ENCODE assay signal across 15 cellular contexts in genomic region chr6:150640556-150641206, GRCh38. TPM values are rescaled to one million over a fixed set of nuclear protein-coding genes. Genes with fewer than 3 reads are reported as not detected.
DNase-seq lines count a peak whose midpoint lies in the region; ATAC-seq and TF ChIP-seq lines count a peak whose summit lies in the region.
"Had no signal": no experiment of that assay in that cellular context is flagged by ENCODE, and none has a peak within 500 bp of the region (broad histone marks: within the 10 kb centered on the region; RNA-seq: fewer than 3 reads in every experiment).

No MANE protein-coding gene starts in this region.

- BruUV-seq in Calu3 (replicated peaks; lab: Mats Ljungman, UMichigan), result no TSS peak

- H4K20me1 ChIP-seq in Loucy (ENCODE audit: insufficient read depth, low read length, poor library complexity, severe bottlenecking) (no peaks in the 10 kb centered on the region), GM23248 (ENCODE audit: insufficient read depth) (no peaks in the 10 kb centered on the region)

- peaks cover 91% of the 10 kb centered on the region for H3K79me2 ChIP-seq in Loucy (ENCODE audit: insufficient read depth, low read length)
- H3K79me2 ChIP-seq in GM23248 (ENCODE audit: insufficient read depth), result no peaks in the 10 kb centered on the region

- H3K27ac Mint-ChIP-seq in natural killer cell treated with Interleukin-12 subunit alpha and Interleukin-12 subunit beta and Interleukin-15 and Interleukin-18, amount 100 ng/mL, for 72 hours, result no peak overlapping the region
- H3K27ac Mint-ChIP-seq in natural killer cell (no peak overlapping the region), Calu3 (ENCODE audit: unreplicated experiment) (no peak overlapping the region)

- H2AFZ ChIP-seq in Loucy (ENCODE audit: low read length) (no peak overlapping the region), GM23248 (no peak overlapping the region)
- H2AFZ ChIP-seq: parathyroid adenoma had no signal

- CTCF ChIA-PET in Calu3 (lab: Charles Lee), result no interaction called here

- peaks cover 3% of the 10 kb centered on the region; the same call in 1 of the 2 replicates for H3K36me3 ChIP-seq in Loucy (ENCODE audit: insufficient read depth, low read length)
- H3K36me3 ChIP-seq in left lung, result no peaks in the 10 kb centered on the region
- no peaks in the 10 kb centered on the region for H3K36me3 ChIP-seq in GM23248 (ENCODE audit: low read depth)

- H3F3A ChIP-seq in Loucy (ENCODE audit: low read depth), result peaks cover 17% of the 10 kb centered on the region
- H3F3A ChIP-seq in GM23248 (ENCODE audit: insufficient read depth), result no peaks in the 10 kb centered on the region

- WGBS in GM23248 (ENCODE audit: low coverage in 1 of 2, low lambda C conversion rate in 2 of 2, missing lambda C conversion rate in 2 of 2), 2 experiments, result 76 to 82% methylated on average over 7 of the region's 7 CpGs

- H3K4me1 Mint-ChIP-seq in natural killer cell treated with Interleukin-12 subunit alpha and Interleukin-12 subunit beta and Interleukin-15 and Interleukin-18, amount 100 ng/mL, for 72 hours (ENCODE audit: low read depth in 2 of 2), result no peaks in the 10 kb centered on the region
- H3K4me1 Mint-ChIP-seq in natural killer cell (peaks cover 0 to 5% of the 10 kb centered on the region in 2 donors), Calu3 (ENCODE audit: low read depth, unreplicated experiment) (peaks cover 33% of the 10 kb centered on the region)

- no peak for ATAC-seq in natural killer cell treated with Interleukin-12 subunit alpha and Interleukin-12 subunit beta and Interleukin-15 and Interleukin-18, amount 100 ng/mL, for 72 hours
- ATAC-seq in natural killer cell, result no peak
- peak; percentile 13 for ATAC-seq in left lung

- H3K9ac ChIP-seq in Loucy (ENCODE audit: low read depth, low read length, poor library complexity, severe bottlenecking) (peak overlapping the region; percentile 80), GM23248 (no peak overlapping the region)
- H3K9ac ChIP-seq: parathyroid adenoma had no signal

- intact Hi-C loops in natural killer cell (cut with micrococcal nuclease) (no loop called here), left lung (cut with DNase I) (no loop called here), Calu3 (cut with micrococcal nuclease; ENCODE audit: unreplicated experiment) (no loop called here)

- TF ChIP-seq CTCF in natural killer cell (IDR thresholded peaks at IDR 0.05) (no peak), Loucy (conservative IDR thresholded peaks at IDR 0.05; ENCODE audit: low read length) (no peak), left lung (IDR thresholded peaks at IDR 0.05) (no peak), Calu3 (IDR thresholded peaks at IDR 0.05; ENCODE audit: unreplicated experiment) (no peak)

- DNase-seq in natural killer cell treated with Interleukin-12 subunit alpha and Interleukin-12 subunit beta and Interleukin-15 and Interleukin-18, amount 100 ng/mL, for 72 hours (ENCODE audit: low spot score), result no peak
- DNase-seq in natural killer cell (no peak), left lung (no peak), GM23248 (no peak), Calu3 (no peak)
- DNase-seq in NK-92 treated with Interleukin-12 subunit alpha and Interleukin-12 subunit beta, amount 100 ng/mL, for 24 hours (lab: John Stamatoyannopoulos, UW), result no peak
- DNase-seq in stimulated activated CD4-positive, alpha-beta T cell treated with anti-CD3 and anti-CD28 coated beads, Interleukin-4, amount 100 ng/mL, for 4 hours, result no peak
- DNase-seq: activated CD4-positive, alpha-beta T cell treated with anti-CD3 and anti-CD28 coated beads for 4 hours; activated gamma-delta T cell treated with Interleukin-2 at 50 U/mL for 16 hours; kidney glomerular epithelial cell; NCI-H1092; NCI-H526 treated with DMSO at 0.1 percent for 48 hours; stimulated activated CD4-positive, alpha-beta T cell treated with anti-CD3 and anti-CD28 coated beads, Interleukin-2, amount 100 ng/mL, for 24 hours had no signal

- H3K4me3 Mint-ChIP-seq in natural killer cell treated with Interleukin-12 subunit alpha and Interleukin-12 subunit beta and Interleukin-15 and Interleukin-18, amount 100 ng/mL, for 72 hours, result peak overlapping the region; percentile 35
- no peak overlapping the region for H3K4me3 Mint-ChIP-seq in natural killer cell
- no peak overlapping the region for H3K4me3 Mint-ChIP-seq in Calu3 (ENCODE audit: low read depth, unreplicated experiment)

- peaks cover 6 to 27% of the 10 kb centered on the region in 2 donors for H3K27me3 Mint-ChIP-seq in natural killer cell treated with Interleukin-12 subunit alpha and Interleukin-12 subunit beta and Interleukin-15 and Interleukin-18, amount 100 ng/mL, for 72 hours
- H3K27me3 Mint-ChIP-seq in natural killer cell (ENCODE audit: low read depth in 2 of 2) (peaks cover 11 to 15% of the 10 kb centered on the region in 2 donors), Calu3 (ENCODE audit: unreplicated experiment) (no peaks in the 10 kb centered on the region)

- no peaks in the 10 kb centered on the region for H3K9me2 ChIP-seq in Loucy (replicated peaks; ENCODE audit: low read depth, low read length)
- H3K9me2 ChIP-seq in GM23248 (ENCODE audit: insufficient read depth), result no peaks in the 10 kb centered on the region

- H3K36me3 Mint-ChIP-seq in natural killer cell treated with Interleukin-12 subunit alpha and Interleukin-12 subunit beta and Interleukin-15 and Interleukin-18, amount 100 ng/mL, for 72 hours, result no peaks in the 10 kb centered on the region
- H3K36me3 Mint-ChIP-seq in natural killer cell (no peaks in the 10 kb centered on the region), Calu3 (ENCODE audit: insufficient read depth, unreplicated experiment) (no peaks in the 10 kb centered on the region)

- peaks cover 84% of the 10 kb centered on the region for H3K4me1 ChIP-seq in Loucy (ENCODE audit: insufficient read depth, low read length, poor library complexity, severe bottlenecking)
- H3K4me1 ChIP-seq in left lung, result peaks cover 7 to 23% of the 10 kb centered on the region in 2 donors
- H3K4me1 ChIP-seq in GM23248 (ENCODE audit: insufficient read depth), result no peaks in the 10 kb centered on the region

- H3K27me3 ChIP-seq in Loucy (ENCODE audit: insufficient read depth, low read length, poor library complexity, severe bottlenecking), result no peaks in the 10 kb centered on the region
- no peaks in the 10 kb centered on the region for H3K27me3 ChIP-seq in left lung
- H3K27me3 ChIP-seq in GM23248 (replicated peaks; ENCODE audit: insufficient read depth), result 0 out of 2 replicates have a peak, but pooled peaks cover 8% of the 10 kb centered on the region

- H3K4me3 ChIP-seq in Loucy (ENCODE audit: low read length, poor library complexity, severe bottlenecking) (peak overlapping the region; percentile 67), left lung (no peak overlapping the region), GM23248 (no peak overlapping the region)

- H3K27ac ChIP-seq in left lung (peak overlapping the region in 1 of 2 donors; percentile 34), GM23248 (no peak overlapping the region)
- H3K27ac ChIP-seq: parathyroid adenoma had no signal

- H3K9me3 ChIP-seq in Loucy (ENCODE audit: insufficient read depth, low read depth, low read length) (no peaks in the 10 kb centered on the region), left lung (no peaks in the 10 kb centered on the region), GM23248 (ENCODE audit: low read depth) (no peaks in the 10 kb centered on the region)

- in situ Hi-C loops in GM23248 (cut with MboI), result no loop called here

- H3K4me2 ChIP-seq in Loucy (ENCODE audit: low read depth, low read length, poor library complexity, severe bottlenecking), result peak overlapping the region; percentile 95
- no peak overlapping the region for H3K4me2 ChIP-seq in GM23248 (ENCODE audit: unreplicated experiment)

- no peaks in the 10 kb centered on the region for H3K9me3 Mint-ChIP-seq in natural killer cell treated with Interleukin-12 subunit alpha and Interleukin-12 subunit beta and Interleukin-15 and Interleukin-18, amount 100 ng/mL, for 72 hours
- H3K9me3 Mint-ChIP-seq in natural killer cell (no peaks in the 10 kb centered on the region), Calu3 (ENCODE audit: low read depth, unreplicated experiment) (no peaks in the 10 kb centered on the region)

RNA-seq across cellular contexts. Expression of gene PLEKHG1, which starts 41.0 kb away (rescaled TPM):
- 1 to 10 TPM in 1 of 2 donors, under 1 TPM in 1; 0.29 to 3.3 TPM for total RNA-seq in natural killer cell treated with Interleukin-12 subunit alpha and Interleukin-12 subunit beta and Interleukin-15 and Interleukin-18, amount 100 ng/mL, for 72 hours
- total RNA-seq in natural killer cell (1 to 10 TPM in 1 of 3 donors, under 1 TPM in 2; 0.29 to 1.4 (median 0.54) TPM), left lung (10 to 100 TPM; 16.7 to 27.8 TPM), Calu3 (2022) (9.7 and 16.9 TPM in 2 replicates)
- total RNA-seq in GM23248 (2014; rRNA removed; shearing (Covaris generic)), result 0.11 and 3.7 TPM in 2 replicates
- 0.20 and 0.51 TPM in 2 replicates for polyA plus RNA-seq in GM23248 (2016; fragmentation: Nextera tagmentation; extraction: Ambion mirVana)
